35 cellular contexts compared by ENCODE assay signal in the genomic region with DNA sequence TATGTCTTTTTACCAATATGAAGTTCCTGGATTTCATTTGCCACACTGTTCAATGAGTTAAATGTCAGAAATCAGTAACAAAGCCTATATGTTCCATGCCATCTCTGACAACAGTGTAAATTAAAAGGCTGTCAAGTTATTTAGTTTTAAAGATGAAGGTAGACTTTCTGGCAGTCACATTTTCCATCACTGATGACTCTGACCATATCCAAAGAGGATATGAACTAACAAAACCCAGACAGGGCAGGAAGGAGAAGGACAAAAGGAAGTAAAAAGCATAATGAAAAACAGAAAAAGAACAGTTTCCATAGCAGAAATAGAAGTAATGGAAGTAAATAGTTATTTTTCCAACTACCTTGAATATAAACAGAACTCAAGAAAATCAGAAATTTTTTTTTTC.
DNase-seq lines count a peak whose midpoint lies in the region; ATAC-seq, FAIRE-seq and TF ChIP-seq lines count a peak whose summit lies in the region.
"Had no signal": no experiment of that assay in that cellular context is flagged by ENCODE, and none has a peak within 500 bp of the region (broad histone marks: within the 10 kb centered on the region; RNA-seq: fewer than 3 reads in every experiment).

No MANE protein-coding gene starts in this region.

- peaks cover 2% of the 10 kb centered on the region for H3K4me1 Mint-ChIP-seq in neural progenitor cell
- no peaks in the 10 kb centered on the region for H3K4me1 Mint-ChIP-seq in activated T-cell treated with anti-CD3 and anti-CD28 coated beads, Interleukin-2, amount 50 U/mL, for 24 hours (ENCODE audit: low read depth)
- H3K4me1 Mint-ChIP-seq: B cell; CD14-positive monocyte; CD4-positive, alpha-beta memory T cell; CD4-positive, CD25-positive, alpha-beta regulatory T cell; CD8-positive, alpha-beta memory T cell had no signal

- H3K4me3 ChIP-seq in endothelial cell of umbilical vein (replicated peaks in 1 of 3; ENCODE audit: insufficient read depth in 1 of 3, low read depth in 1 of 3, low read length in 3 of 3) (no peak overlapping the region), neural progenitor cell (no peak overlapping the region), thyroid gland (replicated peaks in 1 of 3) (no peak overlapping the region)
- H3K4me3 ChIP-seq: A549; BLaER1; BLaER1 treated with 17β-estradiol and CSF1 and Interleukin-3, amounts not matched to agents 10 nM and 100 nM had no signal

- DNase-seq in dermis microvascular lymphatic vessel endothelial cell (ENCODE audit: low read depth in 2 of 2) (peak; percentile 55 to 79), endothelial cell of umbilical vein (ENCODE audit: low read depth, low spot score) (peak; percentile 28), neural progenitor cell (ENCODE audit: low spot score) (no peak), thyroid gland (no peak)
- no peak for DNase-seq in activated T-cell treated with anti-CD3 and anti-CD28 coated beads, Interleukin-2, amount 50 U/mL, for 24 hours
- DNase-seq: 8988T; ACHN; AML-193; BE2C; C1 segment of cervical spinal cord; Caco-2; Calu3; CD4-positive, alpha-beta memory T cell; CD4-positive, alpha-beta T cell; CD4-positive, CD25-positive, alpha-beta regulatory T cell; CD8-positive, alpha-beta memory T cell; CD8-positive, alpha-beta T cell; COR-L47; DMS 273 treated with DMSO at 0.1 percent for 48 hours; DMS153; DMS53; DMS79; DMS79 treated with DMSO at 0.1 percent for 48 hours; DND-41; EL had no signal

- peaks cover 1% of the 10 kb centered on the region for H3K36me3 Mint-ChIP-seq in neural progenitor cell
- H3K36me3 Mint-ChIP-seq in activated T-cell treated with anti-CD3 and anti-CD28 coated beads, Interleukin-2, amount 50 U/mL, for 24 hours (ENCODE audit: low read depth) = no peaks in the 10 kb centered on the region
- H3K36me3 Mint-ChIP-seq: CD14-positive monocyte; CD4-positive, alpha-beta memory T cell; CD4-positive, CD25-positive, alpha-beta regulatory T cell; CD8-positive, alpha-beta memory T cell; CD8-positive, alpha-beta T cell had no signal

- H4K20me1 ChIP-seq in endothelial cell of umbilical vein (replicated peaks; ENCODE audit: control insufficient read depth, extremely low read depth, insufficient read depth, low read length) (no peaks in the 10 kb centered on the region), neural progenitor cell (ENCODE audit: low read depth) (no peaks in the 10 kb centered on the region)
- H4K20me1 ChIP-seq: BLaER1; BLaER1 treated with 17β-estradiol and CSF1 and Interleukin-3, amounts not matched to agents 10 nM and 100 nM had no signal

- POLR2A ChIA-PET in endothelial cell of umbilical vein (lab: Charles Lee) = no interaction called here

- H3K79me2 ChIP-seq in endothelial cell of umbilical vein (ENCODE audit: control insufficient read depth, insufficient read depth, low read length) = no peaks in the 10 kb centered on the region
- no peaks in the 10 kb centered on the region for H3K79me2 ChIP-seq in neural progenitor cell (ENCODE audit: low read depth)

- H2AFZ ChIP-seq in endothelial cell of umbilical vein (ENCODE audit: low read depth, low read length) (no peak overlapping the region), neural progenitor cell (replicated peaks) (peak overlapping the region; percentile 0)

- H3K27me3 ChIP-seq in endothelial cell of umbilical vein (ENCODE audit: control insufficient read depth in 2 of 2, insufficient read depth in 2 of 2, low read length in 2 of 2) (no peaks in the 10 kb centered on the region), neural progenitor cell (no peaks in the 10 kb centered on the region), thyroid gland (no peaks in the 10 kb centered on the region)
- H3K27me3 ChIP-seq: BE2C; BLaER1; BLaER1 treated with 17β-estradiol and CSF1 and Interleukin-3, amounts not matched to agents 10 nM and 100 nM had no signal

- CTCF ChIA-PET in endothelial cell of umbilical vein (lab: Charles Lee) = interaction anchor here (1.1 to 1.3 kb wide), 3 partner anchors 17 to 62 kb away, joined by 3 to 4 read pairs (median 3); no protein-coding TSS in a partner anchor

- H3K36me3 ChIP-seq in endothelial cell of umbilical vein (ENCODE audit: control insufficient read depth in 2 of 2, extremely low read depth in 1 of 2, insufficient read depth in 2 of 2, low read length in 2 of 2) = no peaks in the 10 kb centered on the region
- H3K36me3 ChIP-seq in neural progenitor cell = no peaks in the 10 kb centered on the region
- no peaks in the 10 kb centered on the region for H3K36me3 ChIP-seq in thyroid gland
- H3K36me3 ChIP-seq: BE2C; BLaER1; BLaER1 treated with 17β-estradiol and CSF1 and Interleukin-3, amounts not matched to agents 10 nM and 100 nM had no signal

- dilution Hi-C loops in endothelial cell of umbilical vein (cut with MboI; ENCODE audit: extremely low pct_ligation_motif_present, low sequenced_read_pairs) = no loop called here

- H3K9me3 ChIP-seq in endothelial cell of umbilical vein (replicated peaks; ENCODE audit: control insufficient read depth, insufficient read depth, low read length) (no peaks in the 10 kb centered on the region), neural progenitor cell (ENCODE audit: low read depth) (no peaks in the 10 kb centered on the region), thyroid gland (no peaks in the 10 kb centered on the region)
- H3K9me3 ChIP-seq: A549; BE2C; BLaER1; BLaER1 treated with 17β-estradiol and CSF1 and Interleukin-3, amounts not matched to agents 10 nM and 100 nM; Caco-2 had no signal

- intact Hi-C loops in endothelial cell of umbilical vein (cut with micrococcal nuclease) = no loop called here
- intact Hi-C loops in thyroid gland (cut with DNase I) = no loop called here

- H3K9ac ChIP-seq in endothelial cell of umbilical vein (replicated peaks; ENCODE audit: extremely low read depth, insufficient read depth, low read length) = no peak overlapping the region
- no peak overlapping the region for H3K9ac ChIP-seq in neural progenitor cell
- H3K9ac ChIP-seq: BLaER1; BLaER1 treated with 17β-estradiol and CSF1 and Interleukin-3, amounts not matched to agents 10 nM and 100 nM had no signal

- H3K4me2 ChIP-seq in endothelial cell of umbilical vein (ENCODE audit: insufficient read depth, low read length) (no peak overlapping the region), neural progenitor cell (no peak overlapping the region)
- H3K4me2 ChIP-seq: A549; BLaER1; BLaER1 treated with 17β-estradiol and CSF1 and Interleukin-3, amounts not matched to agents 10 nM and 100 nM had no signal

- no peak for FAIRE-seq in endothelial cell of umbilical vein (lab: Jason Lieb, UNC)
- FAIRE-seq: A204.1, A549, D721Med had no signal

- no TSS peak for BruUV-seq in endothelial cell of umbilical vein (replicated peaks; lab: Mats Ljungman, UMichigan)

- H3K9me1 ChIP-seq in endothelial cell of umbilical vein (replicated peaks; ENCODE audit: control insufficient read depth, extremely low read depth, insufficient read depth, low read length) = no peaks in the 10 kb centered on the region

- ATAC-seq in GM18907 (IDR thresholded peaks at IDR 0.05; ENCODE audit: unreplicated experiment) = no peak
- ATAC-seq: A549; CD8-positive, alpha-beta T cell had no signal

- TF ChIP-seq CTCF in endothelial cell of umbilical vein (IDR thresholded peaks at IDR 0.05; ENCODE audit: extremely low read depth in 1 of 2, insufficient read depth in 1 of 2, low read depth in 1 of 2, low read length in 2 of 2) = no peak
- no peak for TF ChIP-seq CTCF in neural progenitor cell (IDR thresholded peaks at IDR 0.05)
- TF ChIP-seq CTCF in thyroid gland (IDR thresholded peaks at IDR 0.05) = no peak

- H3K4me3 Mint-ChIP-seq in neural progenitor cell = no peak overlapping the region
- H3K4me3 Mint-ChIP-seq in activated T-cell treated with anti-CD3 and anti-CD28 coated beads, Interleukin-2, amount 50 U/mL, for 24 hours = no peak overlapping the region
- H3K4me3 Mint-ChIP-seq: B cell; CD14-positive monocyte; CD4-positive, alpha-beta memory T cell; CD4-positive, alpha-beta T cell; CD4-positive, CD25-positive, alpha-beta regulatory T cell; CD8-positive, alpha-beta memory T cell; CD8-positive, alpha-beta T cell had no signal

- no peaks in the 10 kb centered on the region for H3K4me1 ChIP-seq in endothelial cell of umbilical vein (ENCODE audit: control insufficient read depth, extremely low read depth, insufficient read depth, low read length)
- H3K4me1 ChIP-seq in neural progenitor cell = no peaks in the 10 kb centered on the region
- no peaks in the 10 kb centered on the region for H3K4me1 ChIP-seq in thyroid gland
- H3K4me1 ChIP-seq: A549; BE2C; BLaER1; BLaER1 treated with 17β-estradiol and CSF1 and Interleukin-3, amounts not matched to agents 10 nM and 100 nM; Caco-2 had no signal

- no peak for TF ChIP-seq POLR2A in endothelial cell of umbilical vein (IDR thresholded peaks at IDR 0.05; ENCODE audit: low read depth, low read length)
- no peak for TF ChIP-seq POLR2A in thyroid gland (IDR thresholded peaks at IDR 0.05)

- H3K27ac Mint-ChIP-seq in neural progenitor cell = no peak overlapping the region
- no peak overlapping the region for H3K27ac Mint-ChIP-seq in activated T-cell treated with anti-CD3 and anti-CD28 coated beads, Interleukin-2, amount 50 U/mL, for 24 hours
- H3K27ac Mint-ChIP-seq: B cell; CD14-positive monocyte; CD4-positive, alpha-beta memory T cell; CD4-positive, alpha-beta T cell; CD4-positive, CD25-positive, alpha-beta regulatory T cell; CD8-positive, alpha-beta memory T cell; CD8-positive, alpha-beta T cell had no signal

- no peak overlapping the region for H3K27ac ChIP-seq in endothelial cell of umbilical vein (ENCODE audit: insufficient read depth, low read depth, low read length)
- no peak overlapping the region for H3K27ac ChIP-seq in neural progenitor cell
- H3K27ac ChIP-seq in thyroid gland = no peak overlapping the region
- H3K27ac ChIP-seq: 22Rv1; A549; BLaER1; BLaER1 treated with 17β-estradiol and CSF1 and Interleukin-3, amounts not matched to agents 10 nM and 100 nM; C4-2B had no signal

- H3F3A ChIP-seq in neural progenitor cell (ENCODE audit: low read depth) = no peaks in the 10 kb centered on the region

- peaks cover 4% of the 10 kb centered on the region for H3K9me3 Mint-ChIP-seq in neural progenitor cell
- H3K9me3 Mint-ChIP-seq in activated T-cell treated with anti-CD3 and anti-CD28 coated beads, Interleukin-2, amount 50 U/mL, for 24 hours = no peaks in the 10 kb centered on the region
- H3K9me3 Mint-ChIP-seq: CD4-positive, alpha-beta T cell; CD4-positive, CD25-positive, alpha-beta regulatory T cell; CD8-positive, alpha-beta T cell had no signal

- H3K27me3 Mint-ChIP-seq in neural progenitor cell (ENCODE audit: insufficient read depth, low read depth) = no peaks in the 10 kb centered on the region
- no peaks in the 10 kb centered on the region for H3K27me3 Mint-ChIP-seq in activated T-cell treated with anti-CD3 and anti-CD28 coated beads, Interleukin-2, amount 50 U/mL, for 24 hours
- H3K27me3 Mint-ChIP-seq: B cell; CD4-positive, alpha-beta T cell had no signal

TF ChIP-seq in endothelial cell of umbilical vein, 7 proteins besides CTCF, POLR2A, EP300 and RAD21 (continues in another document):
- TF ChIP-seq JUN (IDR thresholded peaks at IDR 0.05; ENCODE audit: borderline replicate concordance, insufficient read depth, insufficient read length, low read depth) = no peak
- TF ChIP-seq EZH2 (IDR thresholded peaks at IDR 0.05; ENCODE audit: borderline replicate concordance, low read depth, low read length, severe bottlenecking) = no peak
- TF ChIP-seq POLR2AphosphoS5 (IDR thresholded peaks at IDR 0.05; ENCODE audit: insufficient read depth, low read depth, low read length) = no peak
- no peak for TF ChIP-seq GATA2 (IDR thresholded peaks at IDR 0.05; ENCODE audit: insufficient read depth, insufficient read length, low read depth, low read length)

Comparison
In these comparisons a context has a peak if more than half of its experiments do, and no peak if none do; other contexts are left out.
1. DNase-seq: peak in dermis microvascular lymphatic vessel endothelial cell (2 of 2) and endothelial cell of umbilical vein (single experiment); none in neural progenitor cell (single experiment), thyroid gland (0 of 2) and activated T-cell treated with anti-CD3 and anti-CD28 coated beads, Interleukin-2, amount 50 U/mL, for 24 hours (single experiment).